15 cellular contexts compared by ENCODE assay signal in the genomic region with DNA sequence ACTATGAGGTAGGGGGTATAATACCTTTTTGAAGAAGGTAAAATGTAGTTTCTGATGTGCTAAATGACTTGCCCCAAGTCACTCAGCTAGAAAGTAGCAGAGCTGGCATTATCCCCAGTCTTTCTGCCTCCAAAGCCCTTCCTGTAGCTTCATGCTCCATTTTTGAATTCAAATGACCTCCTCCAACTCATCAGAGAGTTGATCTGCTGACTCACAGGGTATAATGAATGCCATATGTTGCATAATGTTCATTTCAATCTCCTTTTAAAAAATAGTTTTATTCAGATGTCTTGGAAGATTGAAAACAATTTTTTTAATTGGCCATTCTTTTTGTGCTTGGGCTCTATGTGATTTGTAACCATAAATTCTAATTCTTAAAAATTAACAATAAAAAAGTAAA.
DNase-seq lines count a peak whose midpoint lies in the region; ATAC-seq and TF ChIP-seq lines count a peak whose summit lies in the region.
"Had no signal": no experiment of that assay in that cellular context is flagged by ENCODE, and none has a peak within 500 bp of the region (broad histone marks: within the 10 kb centered on the region; RNA-seq: fewer than 3 reads in every experiment).

No MANE protein-coding gene starts in this region.

- no peak overlapping the region for H3K27ac ChIP-seq in right cardiac atrium (ENCODE audit: low read length)
- H3K27ac ChIP-seq: BLaER1, gastrocnemius medialis had no signal

- H3K4me3 ChIP-seq in right cardiac atrium (ENCODE audit: low read length) (no peak overlapping the region), foreskin fibroblast (ENCODE audit: low read depth in 1 of 2, low read length in 2 of 2) (no peak overlapping the region)
- H3K4me3 ChIP-seq: BLaER1, gastrocnemius medialis, lung had no signal

- intact Hi-C loops in left ventricle myocardium superior (cut with micrococcal nuclease): no loop called here
- intact Hi-C loops in right cardiac atrium (cut with DNase I): no loop called here

- no peaks in the 10 kb centered on the region for H3K27me3 ChIP-seq in right cardiac atrium (ENCODE audit: control insufficient read depth, insufficient read depth)
- H3K27me3 ChIP-seq: BLaER1, gastrocnemius medialis had no signal

- DNase-seq in left ventricle myocardium superior (no peak), right cardiac atrium (no peak), amniotic epithelial cell (ENCODE audit: low read depth) (peak; percentile 63), foreskin fibroblast (peak; percentile 83 to 89), NCI-H524 treated with DMSO at 0.1 percent for 48 hours (lab: John Stamatoyannopoulos, UW) (no peak), NCI-H526 (lab: John Stamatoyannopoulos, UW) (no peak), middle frontal gyrus (ENCODE audit: extremely low spot score, low spot score) (no peak)
- DNase-seq: amygdala, gastrocnemius medialis, retina, T-helper 9 cell had no signal

- no peaks in the 10 kb centered on the region for H3K9me3 ChIP-seq in right cardiac atrium (ENCODE audit: control insufficient read depth, low read length)
- H3K9me3 ChIP-seq: BLaER1, gastrocnemius medialis had no signal

- H3K4me1 ChIP-seq in right cardiac atrium (ENCODE audit: control insufficient read depth, insufficient read depth, low read length): no peaks in the 10 kb centered on the region
- H3K4me1 ChIP-seq: BLaER1, gastrocnemius medialis had no signal

- ATAC-seq in left ventricle myocardium superior (peak; percentile 70), right cardiac atrium (no peak), GM21717 (IDR thresholded peaks at IDR 0.05; ENCODE audit: unreplicated experiment) (no peak)
- ATAC-seq: HCT116 had no signal

- no peak for TF ChIP-seq CTCF in foreskin fibroblast (IDR thresholded peaks at IDR 0.05; ENCODE audit: low read depth, low read length)

Comparison
In these comparisons a context has a peak if more than half of its experiments do, and no peak if none do; other contexts are left out.
1. DNase-seq: peak in amniotic epithelial cell (single experiment) and foreskin fibroblast (2 of 2); none in left ventricle myocardium superior (single experiment), right cardiac atrium (0 of 3), NCI-H524 treated with DMSO at 0.1 percent for 48 hours (single experiment), NCI-H526 (0 of 2) and middle frontal gyrus (single experiment).